In genomic region chr11:132171031-132171430, GRCh38 we compare ENCODE assay signal across 29 cellular contexts.
"Had no signal": no experiment of that assay in that cellular context is flagged by ENCODE, and none has a peak within 500 bp of the region (broad histone marks: within the 10 kb centered on the region; RNA-seq: fewer than 3 reads in every experiment).

No MANE protein-coding gene starts in this region.

- H3K4me3 ChIP-seq: ascending aorta, cardiac muscle cell had no signal

- ATAC-seq: activated CD8-positive, alpha-beta memory T cell treated with anti-CD3 and anti-CD28 coated beads, Interleukin-2, amount 10 ng/mL, durations not matched to agents 7 days and 5 days; activated CD8-positive, alpha-beta T cell treated with anti-CD3 and anti-CD28 coated beads for 36 hours; activated naive CD8-positive, alpha-beta T cell treated with anti-CD3 and anti-CD28 coated beads, Interleukin-2, amount 50 U/mL, for 24 hours had no signal

- H3K36me3 ChIP-seq: ascending aorta, cardiac muscle cell had no signal

- H3K9me3 ChIP-seq: ascending aorta had no signal

- DNase-seq: activated B cell treated with CpG ODN at 0.5 μM for 24 hours; activated CD4-positive, alpha-beta memory T cell treated with anti-CD3 and anti-CD28 coated beads for 36 hours; activated CD4-positive, alpha-beta T cell treated with anti-CD3 and anti-CD28 coated beads for 4 hours; activated CD4-positive, alpha-beta T cell treated with anti-CD3 and anti-CD28 coated beads, Interleukin-2, amount 10 ng/mL, durations not matched to agents 24 days and 14 days; activated CD4-positive, alpha-beta T cell treated with anti-CD3 and anti-CD28 coated beads, Interleukin-2, amount 50 U/mL, for 1 hour; activated CD4-positive, alpha-beta T cell treated with anti-CD3 and anti-CD28 coated beads, Interleukin-2, amount 50 U/mL, for 4 hours; activated CD4-positive, CD25-positive, alpha-beta regulatory T cell treated with anti-CD3 and anti-CD28 coated beads, Interleukin-2, amount 50 U/mL, for 72 hours; activated CD8-positive, alpha-beta memory T cell treated with anti-CD3 and anti-CD28 coated beads, Interleukin-2, amount 10 ng/mL, durations not matched to agents 7 days and 5 days; activated CD8-positive, alpha-beta memory T cell treated with anti-CD3 and anti-CD28 coated beads, Interleukin-2, amount 50 U/mL, for 48 hours; activated CD8-positive, alpha-beta T cell treated with anti-CD3 and anti-CD28 coated beads for 36 hours; activated effector memory CD4-positive, alpha-beta T cell treated with Interleukin-2 at 50 U/mL for 16 hours; activated gamma-delta T cell; activated naive CD4-positive, alpha-beta T cell treated with anti-CD3 and anti-CD28 coated beads, Interleukin-2, amount 10 ng/mL, durations not matched to agents 7 days and 5 days; activated naive CD4-positive, alpha-beta T cell treated with Interleukin-2 at 50 U/mL for 16 hours; activated naive CD8-positive, alpha-beta T cell treated with anti-CD3 and anti-CD28 coated beads, Interleukin-2, amount 10 ng/mL, durations not matched to agents 7 days and 5 days; activated naive CD8-positive, alpha-beta T cell treated with anti-CD3 and anti-CD28 coated beads, Interleukin-2, amount 50 U/mL, for 24 hours; activated T-cell treated with anti-CD3 and anti-CD28 coated beads, Interleukin-2, amount 50 U/mL, for 24 hours; activated T-cell treated with anti-CD3 and anti-CD28 coated beads, Interleukin-2, amount 50 U/mL, for 48 hours; amygdala; anterior cingulate cortex; caudate nucleus; cerebellar nuclear complex; T-helper 1 cell; T-helper 2 cell; T-helper 9 cell had no signal

- FAIRE-seq: bronchial epithelial cell, TTC549 had no signal

- H3K27me3 ChIP-seq: ascending aorta had no signal

- H3K4me1 ChIP-seq: ascending aorta had no signal

- H3K27ac ChIP-seq: ascending aorta, cardiac muscle cell had no signal
